1 cellular context compared by ENCODE assay signal in the genomic region with DNA sequence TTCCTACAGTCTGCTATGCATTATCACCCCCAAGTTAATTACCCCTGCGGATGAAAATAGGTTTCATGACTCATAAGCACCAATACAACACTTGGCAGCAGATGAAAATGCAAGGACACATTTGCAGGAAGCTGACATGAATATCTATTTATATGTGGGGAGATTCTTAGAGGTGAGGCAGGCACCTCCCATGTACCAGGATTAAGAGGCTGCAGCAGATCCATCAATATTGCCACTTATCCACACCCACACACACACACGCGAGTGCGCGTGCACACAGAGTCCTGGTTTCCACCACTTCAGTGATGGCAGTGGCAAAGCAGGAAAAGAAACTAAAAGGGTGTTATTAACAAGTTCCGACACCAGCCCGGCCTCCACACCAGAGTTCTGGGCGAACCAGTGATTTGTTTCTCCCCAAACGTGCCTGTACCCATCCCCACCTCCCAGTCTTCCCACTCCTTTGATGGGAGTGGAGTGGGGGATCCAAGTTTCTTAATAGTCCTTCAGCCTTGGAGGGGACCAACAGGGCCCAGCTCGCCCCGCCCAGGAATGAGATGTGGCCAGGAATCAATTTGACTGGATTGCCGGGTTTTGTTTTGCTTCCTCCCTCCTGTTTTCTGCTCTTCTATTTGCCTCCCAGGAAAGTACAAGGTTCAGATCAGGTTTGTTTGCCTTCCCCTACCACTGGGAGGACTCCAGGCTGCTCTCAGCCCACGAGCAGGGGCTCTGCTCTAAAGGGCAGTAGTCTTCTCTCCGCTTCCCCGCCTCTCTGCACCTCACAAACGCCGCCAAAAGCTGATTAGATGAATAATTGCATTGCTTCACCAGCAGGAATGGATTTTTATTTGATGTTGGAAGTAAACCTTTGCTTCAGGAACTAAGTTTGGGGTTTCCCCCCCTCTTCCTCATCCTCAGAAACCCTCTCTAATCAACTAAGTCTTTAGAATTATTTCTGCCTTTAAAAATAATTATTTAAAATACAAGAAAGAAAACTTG.
TF ChIP-seq lines count a peak whose summit lies in the region.

No MANE protein-coding gene starts in this region.

TF ChIP-seq in HepG2, 621 proteins besides CTCF, POLR2A, EP300 and RAD21 (continued from another document and continues in another):
- no peak for TF ChIP-seq RAD51 (IDR thresholded peaks at IDR 0.05; ENCODE audit: borderline replicate concordance)
- TF ChIP-seq, protein P1, sequence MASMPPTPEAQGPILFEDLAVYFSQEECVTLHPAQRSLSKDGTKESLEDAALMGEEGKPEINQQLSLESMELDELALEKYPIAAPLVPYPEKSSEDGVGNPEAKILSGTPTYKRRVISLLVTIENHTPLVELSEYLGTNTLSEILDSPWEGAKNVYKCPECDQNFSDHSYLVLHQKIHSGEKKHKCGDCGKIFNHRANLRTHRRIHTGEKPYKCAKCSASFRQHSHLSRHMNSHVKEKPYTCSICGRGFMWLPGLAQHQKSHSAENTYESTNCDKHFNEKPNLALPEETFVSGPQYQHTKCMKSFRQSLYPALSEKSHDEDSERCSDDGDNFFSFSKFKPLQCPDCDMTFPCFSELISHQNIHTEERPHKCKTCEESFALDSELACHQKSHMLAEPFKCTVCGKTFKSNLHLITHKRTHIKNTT (CRISPR knock-in tag; IDR thresholded peaks at IDR 0.05), result no peak
- TF ChIP-seq ZNF572 (CRISPR knock-in tag; IDR thresholded peaks at IDR 0.05), result no peak
- TF ChIP-seq, protein P2, sequence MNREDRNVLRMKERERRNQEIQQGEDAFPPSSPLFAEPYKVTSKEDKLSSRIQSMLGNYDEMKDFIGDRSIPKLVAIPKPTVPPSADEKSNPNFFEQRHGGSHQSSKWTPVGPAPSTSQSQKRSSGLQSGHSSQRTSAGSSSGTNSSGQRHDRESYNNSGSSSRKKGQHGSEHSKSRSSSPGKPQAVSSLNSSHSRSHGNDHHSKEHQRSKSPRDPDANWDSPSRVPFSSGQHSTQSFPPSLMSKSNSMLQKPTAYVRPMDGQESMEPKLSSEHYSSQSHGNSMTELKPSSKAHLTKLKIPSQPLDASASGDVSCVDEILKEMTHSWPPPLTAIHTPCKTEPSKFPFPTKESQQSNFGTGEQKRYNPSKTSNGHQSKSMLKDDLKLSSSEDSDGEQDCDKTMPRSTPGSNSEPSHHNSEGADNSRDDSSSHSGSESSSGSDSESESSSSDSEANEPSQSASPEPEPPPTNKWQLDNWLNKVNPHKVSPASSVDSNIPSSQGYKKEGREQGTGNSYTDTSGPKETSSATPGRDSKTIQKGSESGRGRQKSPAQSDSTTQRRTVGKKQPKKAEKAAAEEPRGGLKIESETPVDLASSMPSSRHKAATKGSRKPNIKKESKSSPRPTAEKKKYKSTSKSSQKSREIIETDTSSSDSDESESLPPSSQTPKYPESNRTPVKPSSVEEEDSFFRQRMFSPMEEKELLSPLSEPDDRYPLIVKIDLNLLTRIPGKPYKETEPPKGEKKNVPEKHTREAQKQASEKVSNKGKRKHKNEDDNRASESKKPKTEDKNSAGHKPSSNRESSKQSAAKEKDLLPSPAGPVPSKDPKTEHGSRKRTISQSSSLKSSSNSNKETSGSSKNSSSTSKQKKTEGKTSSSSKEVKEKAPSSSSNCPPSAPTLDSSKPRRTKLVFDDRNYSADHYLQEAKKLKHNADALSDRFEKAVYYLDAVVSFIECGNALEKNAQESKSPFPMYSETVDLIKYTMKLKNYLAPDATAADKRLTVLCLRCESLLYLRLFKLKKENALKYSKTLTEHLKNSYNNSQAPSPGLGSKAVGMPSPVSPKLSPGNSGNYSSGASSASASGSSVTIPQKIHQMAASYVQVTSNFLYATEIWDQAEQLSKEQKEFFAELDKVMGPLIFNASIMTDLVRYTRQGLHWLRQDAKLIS (CRISPR knock-in tag; IDR thresholded peaks at IDR 0.05), result no peak
- no peak for TF ChIP-seq ZNF501 (CRISPR knock-in tag; IDR thresholded peaks at IDR 0.05)
- TF ChIP-seq NFE2 (CRISPR knock-in tag; IDR thresholded peaks at IDR 0.05), result no peak
- TF ChIP-seq SMAD1 (CRISPR knock-in tag; IDR thresholded peaks at IDR 0.05; ENCODE audit: borderline replicate concordance, low read depth), result no peak
- no peak for TF ChIP-seq ZNF83 (CRISPR knock-in tag; IDR thresholded peaks at IDR 0.05; ENCODE audit: borderline replicate concordance)
- TF ChIP-seq ZNF160 (CRISPR knock-in tag; IDR thresholded peaks at IDR 0.05), result no peak
- TF ChIP-seq CAMTA2 (CRISPR knock-in tag; IDR thresholded peaks at IDR 0.05; ENCODE audit: borderline replicate concordance), result no peak
- TF ChIP-seq ZNF138 (CRISPR knock-in tag; IDR thresholded peaks at IDR 0.05; ENCODE audit: low read depth), result 0 out of 2 replicates have a peak, but pooled peaks have one; percentile 83
- TF ChIP-seq CBX2 (IDR thresholded peaks at IDR 0.05; ENCODE audit: low read depth, low read length), result no peak
- TF ChIP-seq CBX2 (CRISPR knock-in tag; IDR thresholded peaks at IDR 0.05; ENCODE audit: low read depth), result 0 out of 2 replicates have a peak, but pooled peaks have one; percentile 38
- TF ChIP-seq SOX6 (IDR thresholded peaks at IDR 0.05), result no peak
- peak; percentile 70; the same call in 1 of the 2 replicates for TF ChIP-seq SOX6 (CRISPR knock-in tag; IDR thresholded peaks at IDR 0.05)
- no peak for TF ChIP-seq ZBTB1 (CRISPR knock-in tag; IDR thresholded peaks at IDR 0.05; ENCODE audit: borderline replicate concordance)
- peak; percentile 58; the same call in 1 of the 2 replicates for TF ChIP-seq ZMYM3 (CRISPR knock-in tag; IDR thresholded peaks at IDR 0.05)
- TF ChIP-seq, protein P3, sequence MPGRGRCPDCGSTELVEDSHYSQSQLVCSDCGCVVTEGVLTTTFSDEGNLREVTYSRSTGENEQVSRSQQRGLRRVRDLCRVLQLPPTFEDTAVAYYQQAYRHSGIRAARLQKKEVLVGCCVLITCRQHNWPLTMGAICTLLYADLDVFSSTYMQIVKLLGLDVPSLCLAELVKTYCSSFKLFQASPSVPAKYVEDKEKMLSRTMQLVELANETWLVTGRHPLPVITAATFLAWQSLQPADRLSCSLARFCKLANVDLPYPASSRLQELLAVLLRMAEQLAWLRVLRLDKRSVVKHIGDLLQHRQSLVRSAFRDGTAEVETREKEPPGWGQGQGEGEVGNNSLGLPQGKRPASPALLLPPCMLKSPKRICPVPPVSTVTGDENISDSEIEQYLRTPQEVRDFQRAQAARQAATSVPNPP (CRISPR knock-in tag; IDR thresholded peaks at IDR 0.05), result no peak
- no peak for TF ChIP-seq ZNF550 (CRISPR knock-in tag; IDR thresholded peaks at IDR 0.05; ENCODE audit: borderline replicate concordance)
- no peak for TF ChIP-seq FOXK2 (IDR thresholded peaks at IDR 0.05)
- TF ChIP-seq ZNF224 (CRISPR knock-in tag; IDR thresholded peaks at IDR 0.05), result no peak
- TF ChIP-seq THYN1 (CRISPR knock-in tag; IDR thresholded peaks at IDR 0.05; ENCODE audit: borderline replicate concordance, low read depth), result no peak
- 0 out of 2 replicates have a peak, but pooled peaks have one; percentile 22 for TF ChIP-seq PHF20 (CRISPR knock-in tag; IDR thresholded peaks at IDR 0.05)
- peak; percentile 69; the same call in 1 of the 2 replicates for TF ChIP-seq NFIC (IDR thresholded peaks at IDR 0.05; ENCODE audit: low read length)
- TF ChIP-seq, protein P4, sequence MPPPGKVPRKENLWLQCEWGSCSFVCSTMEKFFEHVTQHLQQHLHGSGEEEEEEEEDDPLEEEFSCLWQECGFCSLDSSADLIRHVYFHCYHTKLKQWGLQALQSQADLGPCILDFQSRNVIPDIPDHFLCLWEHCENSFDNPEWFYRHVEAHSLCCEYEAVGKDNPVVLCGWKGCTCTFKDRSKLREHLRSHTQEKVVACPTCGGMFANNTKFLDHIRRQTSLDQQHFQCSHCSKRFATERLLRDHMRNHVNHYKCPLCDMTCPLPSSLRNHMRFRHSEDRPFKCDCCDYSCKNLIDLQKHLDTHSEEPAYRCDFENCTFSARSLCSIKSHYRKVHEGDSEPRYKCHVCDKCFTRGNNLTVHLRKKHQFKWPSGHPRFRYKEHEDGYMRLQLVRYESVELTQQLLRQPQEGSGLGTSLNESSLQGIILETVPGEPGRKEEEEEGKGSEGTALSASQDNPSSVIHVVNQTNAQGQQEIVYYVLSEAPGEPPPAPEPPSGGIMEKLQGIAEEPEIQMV (CRISPR knock-in tag; IDR thresholded peaks at IDR 0.05; ENCODE audit: low read depth), result 0 out of 2 replicates have a peak, but pooled peaks have one; percentile 60
- no peak for TF ChIP-seq ZNF567 (CRISPR knock-in tag; IDR thresholded peaks at IDR 0.05; ENCODE audit: borderline replicate concordance)
- 0 out of 2 replicates have a peak, but pooled peaks have one; percentile 18 for TF ChIP-seq ZNF264 (CRISPR knock-in tag; IDR thresholded peaks at IDR 0.05)
- TF ChIP-seq SMC3 (IDR thresholded peaks at IDR 0.05; ENCODE audit: low read length), result peak; percentile 76
- TF ChIP-seq ZSCAN20 (CRISPR knock-in tag; IDR thresholded peaks at IDR 0.05; ENCODE audit: borderline replicate concordance), result no peak
- TF ChIP-seq, protein P5, sequence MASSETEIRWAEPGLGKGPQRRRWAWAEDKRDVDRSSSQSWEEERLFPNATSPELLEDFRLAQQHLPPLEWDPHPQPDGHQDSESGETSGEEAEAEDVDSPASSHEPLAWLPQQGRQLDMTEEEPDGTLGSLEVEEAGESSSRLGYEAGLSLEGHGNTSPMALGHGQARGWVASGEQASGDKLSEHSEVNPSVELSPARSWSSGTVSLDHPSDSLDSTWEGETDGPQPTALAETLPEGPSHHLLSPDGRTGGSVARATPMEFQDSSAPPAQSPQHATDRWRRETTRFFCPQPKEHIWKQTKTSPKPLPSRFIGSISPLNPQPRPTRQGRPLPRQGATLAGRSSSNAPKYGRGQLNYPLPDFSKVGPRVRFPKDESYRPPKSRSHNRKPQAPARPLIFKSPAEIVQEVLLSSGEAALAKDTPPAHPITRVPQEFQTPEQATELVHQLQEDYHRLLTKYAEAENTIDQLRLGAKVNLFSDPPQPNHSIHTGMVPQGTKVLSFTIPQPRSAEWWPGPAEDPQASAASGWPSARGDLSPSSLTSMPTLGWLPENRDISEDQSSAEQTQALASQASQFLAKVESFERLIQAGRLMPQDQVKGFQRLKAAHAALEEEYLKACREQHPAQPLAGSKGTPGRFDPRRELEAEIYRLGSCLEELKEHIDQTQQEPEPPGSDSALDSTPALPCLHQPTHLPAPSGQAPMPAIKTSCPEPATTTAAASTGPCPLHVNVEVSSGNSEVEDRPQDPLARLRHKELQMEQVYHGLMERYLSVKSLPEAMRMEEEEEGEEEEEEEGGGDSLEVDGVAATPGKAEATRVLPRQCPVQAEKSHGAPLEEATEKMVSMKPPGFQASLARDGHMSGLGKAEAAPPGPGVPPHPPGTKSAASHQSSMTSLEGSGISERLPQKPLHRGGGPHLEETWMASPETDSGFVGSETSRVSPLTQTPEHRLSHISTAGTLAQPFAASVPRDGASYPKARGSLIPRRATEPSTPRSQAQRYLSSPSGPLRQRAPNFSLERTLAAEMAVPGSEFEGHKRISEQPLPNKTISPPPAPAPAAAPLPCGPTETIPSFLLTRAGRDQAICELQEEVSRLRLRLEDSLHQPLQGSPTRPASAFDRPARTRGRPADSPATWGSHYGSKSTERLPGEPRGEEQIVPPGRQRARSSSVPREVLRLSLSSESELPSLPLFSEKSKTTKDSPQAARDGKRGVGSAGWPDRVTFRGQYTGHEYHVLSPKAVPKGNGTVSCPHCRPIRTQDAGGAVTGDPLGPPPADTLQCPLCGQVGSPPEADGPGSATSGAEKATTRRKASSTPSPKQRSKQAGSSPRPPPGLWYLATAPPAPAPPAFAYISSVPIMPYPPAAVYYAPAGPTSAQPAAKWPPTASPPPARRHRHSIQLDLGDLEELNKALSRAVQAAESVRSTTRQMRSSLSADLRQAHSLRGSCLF (CRISPR knock-in tag; IDR thresholded peaks at IDR 0.05; ENCODE audit: borderline replicate concordance), result no peak
- TF ChIP-seq, protein P6, sequence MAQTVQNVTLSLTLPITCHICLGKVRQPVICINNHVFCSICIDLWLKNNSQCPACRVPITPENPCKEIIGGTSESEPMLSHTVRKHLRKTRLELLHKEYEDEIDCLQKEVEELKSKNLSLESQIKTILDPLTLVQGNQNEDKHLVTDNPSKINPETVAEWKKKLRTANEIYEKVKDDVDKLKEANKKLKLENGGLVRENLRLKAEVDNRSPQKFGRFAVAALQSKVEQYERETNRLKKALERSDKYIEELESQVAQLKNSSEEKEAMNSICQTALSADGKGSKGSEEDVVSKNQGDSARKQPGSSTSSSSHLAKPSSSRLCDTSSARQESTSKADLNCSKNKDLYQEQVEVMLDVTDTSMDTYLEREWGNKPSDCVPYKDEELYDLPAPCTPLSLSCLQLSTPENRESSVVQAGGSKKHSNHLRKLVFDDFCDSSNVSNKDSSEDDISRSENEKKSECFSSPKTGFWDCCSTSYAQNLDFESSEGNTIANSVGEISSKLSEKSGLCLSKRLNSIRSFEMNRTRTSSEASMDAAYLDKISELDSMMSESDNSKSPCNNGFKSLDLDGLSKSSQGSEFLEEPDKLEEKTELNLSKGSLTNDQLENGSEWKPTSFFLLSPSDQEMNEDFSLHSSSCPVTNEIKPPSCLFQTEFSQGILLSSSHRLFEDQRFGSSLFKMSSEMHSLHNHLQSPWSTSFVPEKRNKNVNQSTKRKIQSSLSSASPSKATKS (CRISPR knock-in tag; IDR thresholded peaks at IDR 0.05), result no peak
- TF ChIP-seq, protein P7, sequence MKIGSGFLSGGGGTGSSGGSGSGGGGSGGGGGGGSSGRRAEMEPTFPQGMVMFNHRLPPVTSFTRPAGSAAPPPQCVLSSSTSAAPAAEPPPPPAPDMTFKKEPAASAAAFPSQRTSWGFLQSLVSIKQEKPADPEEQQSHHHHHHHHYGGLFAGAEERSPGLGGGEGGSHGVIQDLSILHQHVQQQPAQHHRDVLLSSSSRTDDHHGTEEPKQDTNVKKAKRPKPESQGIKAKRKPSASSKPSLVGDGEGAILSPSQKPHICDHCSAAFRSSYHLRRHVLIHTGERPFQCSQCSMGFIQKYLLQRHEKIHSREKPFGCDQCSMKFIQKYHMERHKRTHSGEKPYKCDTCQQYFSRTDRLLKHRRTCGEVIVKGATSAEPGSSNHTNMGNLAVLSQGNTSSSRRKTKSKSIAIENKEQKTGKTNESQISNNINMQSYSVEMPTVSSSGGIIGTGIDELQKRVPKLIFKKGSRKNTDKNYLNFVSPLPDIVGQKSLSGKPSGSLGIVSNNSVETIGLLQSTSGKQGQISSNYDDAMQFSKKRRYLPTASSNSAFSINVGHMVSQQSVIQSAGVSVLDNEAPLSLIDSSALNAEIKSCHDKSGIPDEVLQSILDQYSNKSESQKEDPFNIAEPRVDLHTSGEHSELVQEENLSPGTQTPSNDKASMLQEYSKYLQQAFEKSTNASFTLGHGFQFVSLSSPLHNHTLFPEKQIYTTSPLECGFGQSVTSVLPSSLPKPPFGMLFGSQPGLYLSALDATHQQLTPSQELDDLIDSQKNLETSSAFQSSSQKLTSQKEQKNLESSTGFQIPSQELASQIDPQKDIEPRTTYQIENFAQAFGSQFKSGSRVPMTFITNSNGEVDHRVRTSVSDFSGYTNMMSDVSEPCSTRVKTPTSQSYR (CRISPR knock-in tag; IDR thresholded peaks at IDR 0.05; ENCODE audit: borderline replicate concordance), result peak; percentile 72; the same call in 1 of the 2 replicates
- no peak for TF ChIP-seq ZNF766 (CRISPR knock-in tag; IDR thresholded peaks at IDR 0.05; ENCODE audit: borderline replicate concordance)
- no peak for TF ChIP-seq ZNF543 (CRISPR knock-in tag; IDR thresholded peaks at IDR 0.05)
- no peak for TF ChIP-seq ZNF883 (CRISPR knock-in tag; IDR thresholded peaks at IDR 0.05; ENCODE audit: not compliant biosample characterization)
- TF ChIP-seq ZNF703 (CRISPR knock-in tag; IDR thresholded peaks at IDR 0.05; ENCODE audit: borderline replicate concordance), result no peak
- TF ChIP-seq ZNF337 (CRISPR knock-in tag; IDR thresholded peaks at IDR 0.05; ENCODE audit: borderline replicate concordance, low read depth), result peak; percentile 81; the same call in 1 of the 2 replicates
- TF ChIP-seq RARG (CRISPR knock-in tag; IDR thresholded peaks at IDR 0.05; ENCODE audit: low read depth), result no peak
